In genomic region chr13:114097893-114098688, GRCh38 we compare ENCODE assay signal across 11 cellular contexts. TPM values are rescaled to one million over a fixed set of nuclear protein-coding genes. Genes with fewer than 3 reads are reported as not detected.
DNase-seq lines count a peak whose midpoint lies in the region; ATAC-seq and TF ChIP-seq lines count a peak whose summit lies in the region.
"Had no signal": no experiment of that assay in that cellular context is flagged by ENCODE, and none has a peak within 500 bp of the region (broad histone marks: within the 10 kb centered on the region; RNA-seq: fewer than 3 reads in every experiment).

No MANE protein-coding gene starts in this region.

- no peaks in the 10 kb centered on the region for H3K27me3 ChIP-seq in Panc1 (ENCODE audit: control insufficient read depth, insufficient read depth, low read length)
- H3K27me3 ChIP-seq: breast epithelium had no signal

- H3K4me3 ChIP-seq in Panc1 (ENCODE audit: low read depth in 2 of 2, low read length in 2 of 2) = no peak overlapping the region

- no peak for DNase-seq in Panc1 (ENCODE audit: low read depth, low spot score)
- peak; percentile 79 for DNase-seq in mesenteric fat pad (ENCODE audit: low spot score)
- DNase-seq in stimulated activated naive CD8-positive, alpha-beta T cell treated with anti-CD3 and anti-CD28 coated beads, Interleukin-15, amount 100 ng/mL, for 72 hours = no peak
- no peak for DNase-seq in NCI-H1930 (lab: John Stamatoyannopoulos, UW)
- DNase-seq in NCI-H1694 (lab: John Stamatoyannopoulos, UW) = no peak
- no peak for DNase-seq in retina
- DNase-seq: hypothalamus; stimulated activated CD8-positive, alpha-beta memory T cell treated with anti-CD3 and anti-CD28 coated beads, Interleukin-4, amount 100 ng/mL, for 48 hours had no signal

- peaks cover 49% of the 10 kb centered on the region for H3K4me1 ChIP-seq in Panc1 (ENCODE audit: control insufficient read depth, insufficient read depth, low read length)
- H3K4me1 ChIP-seq: breast epithelium had no signal

- no peaks in the 10 kb centered on the region for H3K9me3 ChIP-seq in Panc1 (ENCODE audit: control insufficient read depth, insufficient read depth, low read depth, low read length)
- H3K9me3 ChIP-seq: breast epithelium had no signal

- TF ChIP-seq CTCF in Panc1 (IDR thresholded peaks at IDR 0.05) = no peak

- H3K27ac ChIP-seq in Panc1 (ENCODE audit: low read length) (peak overlapping the region; percentile 85), adipose tissue (ENCODE audit: low read depth, low read length) (peak overlapping the region; percentile 51)

- 79 to 89% (median 87%) methylated on average over 27 of the region's 27 CpGs for WGBS in adipose tissue, 3 donors

- POLR2A ChIA-PET in Panc1 (lab: Charles Lee) = no interaction called here

- no peaks in the 10 kb centered on the region for H3K36me3 ChIP-seq in Panc1 (ENCODE audit: control insufficient read depth, insufficient read depth, low read length)
- H3K36me3 ChIP-seq: breast epithelium had no signal

- H3K9me3 Mint-ChIP-seq in stimulated activated naive CD8-positive, alpha-beta T cell treated with anti-CD3 and anti-CD28 coated beads, Interleukin-15, amount 100 ng/mL, for 72 hours = peaks cover 12 to 23% of the 10 kb centered on the region in 2 donors

- H3K4me3 Mint-ChIP-seq in stimulated activated naive CD8-positive, alpha-beta T cell treated with anti-CD3 and anti-CD28 coated beads, Interleukin-15, amount 100 ng/mL, for 72 hours = peak overlapping the region in 1 of 2 donors; percentile 36

- ATAC-seq in Panc1 (no peak), GM21576 (IDR thresholded peaks at IDR 0.05; ENCODE audit: unreplicated experiment) (no peak)
- ATAC-seq in stimulated activated naive CD8-positive, alpha-beta T cell treated with anti-CD3 and anti-CD28 coated beads, Interleukin-15, amount 100 ng/mL, for 72 hours = no peak

- BruUV-seq in Panc1 (replicated peaks; lab: Mats Ljungman, UMichigan) = no TSS peak

- intact Hi-C loops in Panc1 (cut with micrococcal nuclease; ENCODE audit: unreplicated experiment) = loop anchor here (10.0 kb wide), 1 partner anchor 53 kb away; no protein-coding TSS in a partner anchor

- in situ Hi-C loops in Panc1 (cut with HindIII; ENCODE audit: low pct_unique_long_range_greater_than_20kb, low sequenced_read_pairs) = no loop called here

- peaks cover 83% of the 10 kb centered on the region for H3K4me1 Mint-ChIP-seq in stimulated activated naive CD8-positive, alpha-beta T cell treated with anti-CD3 and anti-CD28 coated beads, Interleukin-15, amount 100 ng/mL, for 72 hours

- peak overlapping the region; percentile 91 to 94 for H3K27ac Mint-ChIP-seq in stimulated activated naive CD8-positive, alpha-beta T cell treated with anti-CD3 and anti-CD28 coated beads, Interleukin-15, amount 100 ng/mL, for 72 hours

- CTCF ChIA-PET in Panc1 (lab: Charles Lee) = no interaction called here

- no peaks in the 10 kb centered on the region for H3K27me3 Mint-ChIP-seq in stimulated activated naive CD8-positive, alpha-beta T cell treated with anti-CD3 and anti-CD28 coated beads, Interleukin-15, amount 100 ng/mL, for 72 hours

RNA-seq across cellular contexts. Expression of gene RASA3, which starts 34.3 kb away (rescaled TPM):
- total RNA-seq in Panc1 (2021; ENCODE audit: unreplicated experiment) (33.7 TPM), mesenteric fat pad (102 TPM)
- polyA plus RNA-seq in Panc1 (2012; ENCODE audit: insufficient read length) = 38.4 TPM
- 10 to 100 TPM; 14.8 to 62.0 (median 20.9) TPM for polyA plus RNA-seq in adipose tissue
